In genomic region chr14:93285048-93285447, GRCh38 we compare ENCODE assay signal across 20 cellular contexts. TPM values are rescaled to one million over a fixed set of nuclear protein-coding genes. Genes with fewer than 3 reads are reported as not detected.
DNase-seq lines count a peak whose midpoint lies in the region; ATAC-seq, FAIRE-seq and TF ChIP-seq lines count a peak whose summit lies in the region.
"Had no signal": no experiment of that assay in that cellular context is flagged by ENCODE, and none has a peak within 500 bp of the region (broad histone marks: within the 10 kb centered on the region; RNA-seq: fewer than 3 reads in every experiment).

No MANE protein-coding gene starts in this region.

- RAD21 ChIA-PET in GM12878 (lab: Charles Lee; ENCODE audit: unreplicated experiment) = no interaction called here

- dilution Hi-C loops in IMR-90 (cut with HindIII; ENCODE audit: low sequenced_read_pairs, unreplicated experiment) = no loop called here

- H4K8ac ChIP-seq in IMR-90 (ENCODE audit: low read depth in 2 of 2, low read length in 2 of 2) = no peak overlapping the region

- H3K27ac ChIP-seq in IMR-90 (ENCODE audit: insufficient read depth, low read length) (no peak overlapping the region), GM12878 (ENCODE audit: control insufficient read depth, insufficient read depth) (no peak overlapping the region)
- H3K27ac ChIP-seq: sigmoid colon, WERI-Rb-1 had no signal

- no peak overlapping the region for H2BK15ac ChIP-seq in IMR-90 (ENCODE audit: low read depth, low read length)

- H2BK20ac ChIP-seq in IMR-90 (ENCODE audit: low read depth, low read length) = no peak overlapping the region

- no peak overlapping the region for H4K91ac ChIP-seq in IMR-90 (ENCODE audit: insufficient read depth, low read depth, low read length)

- no peak overlapping the region for H4K5ac ChIP-seq in IMR-90 (ENCODE audit: low read depth, low read length)

- H3K36me3 ChIP-seq in IMR-90 (ENCODE audit: control insufficient read depth, insufficient read depth, low read length) (peaks cover 5% of the 10 kb centered on the region), GM12878 (ENCODE audit: control insufficient read depth in 2 of 2, insufficient read depth in 2 of 2, low read length in 1 of 2) (peaks cover 2 to 4% of the 10 kb centered on the region in 2 experiments; a peak in 3 of 4 replicates), HAP-1 (replicated peaks) (peaks cover 4% of the 10 kb centered on the region; the same call in 1 of the 2 replicates)

- H3K9ac ChIP-seq in IMR-90 (ENCODE audit: low read depth, low read length) (no peak overlapping the region), GM12878 (ENCODE audit: control insufficient read depth, insufficient read depth, low read length) (no peak overlapping the region)

- intact Hi-C loops in IMR-90 (cut with micrococcal nuclease) (no loop called here), GM12878 (cut with micrococcal nuclease; ENCODE audit: unreplicated experiment) (no loop called here)

- TF ChIP-seq RAD21 in IMR-90 (IDR thresholded peaks at IDR 0.05; ENCODE audit: low read length) = no peak
- no peak for TF ChIP-seq RAD21 in GM12878 (IDR thresholded peaks at IDR 0.05; ENCODE audit: insufficient read depth, low read depth, low read length)

- H3K79me1 ChIP-seq in IMR-90 (ENCODE audit: low read depth in 1 of 2, low read length in 2 of 2) = peaks cover 18 to 44% of the 10 kb centered on the region in 2 experiments

- H2AK9ac ChIP-seq in IMR-90 (replicated peaks; ENCODE audit: low read depth, low read length, poor library complexity) = no peak overlapping the region

- in situ Hi-C loops in Caki2 (cut with HindIII; ENCODE audit: low pct_unique_long_range_greater_than_20kb, low sequenced_read_pairs) = no loop called here
- in situ Hi-C loops in IMR-90 (cut with MboI; ENCODE audit: low sequenced_read_pairs) = no loop called here
- in situ Hi-C loops in GM12878 (cut with MboI) = no loop called here
- in situ Hi-C loops in HAP-1 (cut with MboI; ENCODE audit: low sequenced_read_pairs) = no loop called here

- peak; percentile 62 for FAIRE-seq in GM12878 (lab: Jason Lieb, UNC)
- FAIRE-seq: K562 had no signal

- H3K79me2 ChIP-seq in GM12878 (ENCODE audit: control insufficient read depth, insufficient read depth, low read length) = no peaks in the 10 kb centered on the region

- H3K9me3 ChIP-seq in IMR-90 (ENCODE audit: control insufficient read depth, insufficient read depth, low read length) (no peaks in the 10 kb centered on the region), GM12878 (replicated peaks; ENCODE audit: control insufficient read depth, insufficient read depth, low read length) (no peaks in the 10 kb centered on the region), HAP-1 (no peaks in the 10 kb centered on the region)
- H3K9me3 ChIP-seq: BE2C, sigmoid colon had no signal

- H2AK5ac ChIP-seq in IMR-90 (ENCODE audit: low read depth, low read length) = no peak overlapping the region

- no CpG with 5 or more reads among the region's 2 CpGs for WGBS in IMR-90 (ENCODE audit: extremely low coverage in 2 of 2, insufficient read length in 1 of 2), 2 experiments
- 52% methylated on average over 2 of the region's 2 CpGs for WGBS in GM12878 (ENCODE audit: insufficient coverage, insufficient replicate concordance, low lambda C conversion rate, missing lambda C conversion rate)

- no peak overlapping the region for H3K4me3 ChIP-seq in IMR-90 (ENCODE audit: insufficient read depth, low read depth, low read length)
- H3K4me3 ChIP-seq in GM12878 = no peak overlapping the region
- H3K4me3 ChIP-seq in HAP-1 = no peak overlapping the region
- H3K4me3 ChIP-seq: K562, sigmoid colon had no signal

- H3K56ac ChIP-seq in IMR-90 (ENCODE audit: extremely low read depth, insufficient read depth, low read length) = no peak overlapping the region

- SMC1A ChIA-PET in GM12878 (lab: Charles Lee; ENCODE audit: uncharacterized antibody, unreplicated experiment) = interaction anchor here (0.8 to 1.1 kb wide), 2 partner anchors 40 to 256 kb away, joined by 3 to 4 read pairs; no protein-coding TSS in a partner anchor

- ATAC-seq in IMR-90 (ENCODE audit: low read depth) (no peak), GM12878 (peak; percentile 31; the same call in 1 of the 3 replicates)

- H4K20me1 ChIP-seq in IMR-90 (ENCODE audit: insufficient read depth, low read length) (peaks cover 5% of the 10 kb centered on the region; the same call in 1 of the 2 replicates), GM12878 (ENCODE audit: control insufficient read depth, insufficient read depth) (no peaks in the 10 kb centered on the region; the same call in 1 of the 2 replicates)

- CTCF ChIA-PET in IMR-90 (lab: Yijun Ruan, JAX) (no interaction called here), GM12878 (lab: Yijun Ruan, JAX) (no interaction called here)

- H2BK120ac ChIP-seq in IMR-90 (ENCODE audit: low read depth, low read length) = no peak overlapping the region

- peaks cover 6% of the 10 kb centered on the region for H3K4me1 ChIP-seq in IMR-90 (ENCODE audit: control insufficient read depth, insufficient read depth, low read length)
- peaks cover 16% of the 10 kb centered on the region for H3K4me1 ChIP-seq in GM12878 (ENCODE audit: control insufficient read depth, insufficient read depth, low read length)
- 0 out of 2 replicates have a peak, but pooled peaks cover 2% of the 10 kb centered on the region for H3K4me1 ChIP-seq in HAP-1

- TF ChIP-seq CTCF in IMR-90 (conservative IDR thresholded peaks at IDR 0.05; ENCODE audit: low read depth, low read length) = no peak
- no peak for TF ChIP-seq CTCF in GM12878 (IDR thresholded peaks at IDR 0.05 in 2 of 3, conservative IDR thresholded peaks at IDR 0.05 in 1 of 3; ENCODE audit: control insufficient read depth in 2 of 3, extremely low read depth in 1 of 3, insufficient read depth in 1 of 3, low read depth in 3 of 3, low read length in 3 of 3)

- DNase-seq in Caki2 (ENCODE audit: low read depth) (peak; percentile 62), IMR-90 (peak; percentile 31), GM12878 (ENCODE audit: low read depth, low spot score) (no peak), kidney glomerular epithelial cell (lab: John Stamatoyannopoulos, UW) (peak; percentile 48), NAMALWA (ENCODE audit: low spot score) (no peak), HAP-1 (ENCODE audit: low spot score in 2 of 2) (no peak), Kasumi-1 (lab: John Stamatoyannopoulos, UW) (no peak)
- DNase-seq in effector CD8-positive, alpha-beta T cell (lab: John Stamatoyannopoulos, UW) = no peak
- DNase-seq: activated effector memory CD4-positive, alpha-beta T cell treated with anti-CD3 and anti-CD28 coated beads, Interleukin-2, amount 50 U/mL, for 16 hours; BE2C; effector memory CD4-positive, alpha-beta T cell; HCEC 1CT; NCI-H1417 treated with DMSO at 0.1 percent for 48 hours; NCI-H510A; nucleus accumbens; sigmoid colon; stimulated activated CD4-positive, alpha-beta T cell treated with anti-CD3 and anti-CD28 coated beads, Interleukin-4, amount 100 ng/mL, for 24 hours; trophoblast cell; WERI-Rb-1 had no signal

- POLR2A ChIA-PET in IMR-90 (lab: Charles Lee; ENCODE audit: unreplicated experiment) (no interaction called here), GM12878 (lab: Charles Lee) (no interaction called here)

- peaks cover 12% of the 10 kb centered on the region for H3K9me1 ChIP-seq in IMR-90 (ENCODE audit: insufficient read depth, low read length)

- no peak overlapping the region for H3K14ac ChIP-seq in IMR-90 (replicated peaks; ENCODE audit: low read depth, low read length)

- no peak overlapping the region for H3K4me2 ChIP-seq in IMR-90 (ENCODE audit: low read depth, low read length)
- peak overlapping the region; percentile 35; the same call in 1 of the 2 replicates for H3K4me2 ChIP-seq in GM12878 (ENCODE audit: control insufficient read depth, insufficient read depth)

- H3K18ac ChIP-seq in IMR-90 (ENCODE audit: low read depth, low read length) = no peak overlapping the region

- no peak for TF ChIP-seq EP300 in GM12878 (IDR thresholded peaks at IDR 0.05; ENCODE audit: borderline replicate concordance in 1 of 2, control insufficient read depth in 1 of 2, low read depth in 2 of 2, low read length in 2 of 2)

- TF ChIP-seq POLR2A in IMR-90 (IDR thresholded peaks at IDR 0.05; ENCODE audit: low read depth, low read length) = no peak
- TF ChIP-seq POLR2A in GM12878 (IDR thresholded peaks at IDR 0.05; ENCODE audit: low read depth, low read length) = no peak

- no peak overlapping the region for H2BK5ac ChIP-seq in IMR-90 (ENCODE audit: low read depth, low read length, poor library complexity, severe bottlenecking)

- no peak overlapping the region for H3K4ac ChIP-seq in IMR-90 (ENCODE audit: low read depth, low read length)

- H2AFZ ChIP-seq in IMR-90 (replicated peaks; ENCODE audit: low read length, poor library complexity) (no peak overlapping the region), GM12878 (ENCODE audit: control insufficient read depth, low read depth, low read length) (no peak overlapping the region)

- BruUV-seq in IMR-90 (replicated peaks; lab: Mats Ljungman, UMichigan) = no TSS peak
- no TSS peak for BruUV-seq in GM12878 (replicated peaks; lab: Mats Ljungman, UMichigan)

- H3K27me3 ChIP-seq in IMR-90 (ENCODE audit: control insufficient read depth, insufficient read depth, low read length) (no peaks in the 10 kb centered on the region), GM12878 (replicated peaks in 1 of 2; ENCODE audit: control insufficient read depth in 2 of 2, insufficient read depth in 2 of 2, low read length in 1 of 2) (no peaks in the 10 kb centered on the region), HAP-1 (ENCODE audit: low read depth) (no peaks in the 10 kb centered on the region)
- H3K27me3 ChIP-seq: BE2C, sigmoid colon had no signal

- H3K23ac ChIP-seq in IMR-90 (ENCODE audit: low read depth, low read length) = no peak overlapping the region

RNA-seq across cellular contexts. Expression of gene BTBD7, which starts 47.8 kb away (rescaled TPM):
- 11.2 and 12.9 TPM in 2 replicates for total RNA-seq in Caki2 (2014; rRNA removed; shearing (Covaris generic); ENCODE audit: low replicate concordance)
- total RNA-seq in IMR-90 (2012; rRNA removed) (30.5 and 30.6 TPM in 2 replicates), GM12878 (2014; rRNA removed) (9.7 and 10.7 TPM in 2 replicates), GM12878 (2014; rRNA removed; fragmentation: Illumina TruSeq; extraction: Trizol) (11.5 and 12.6 TPM in 2 replicates), GM12878 (2021) (14.1 and 17.0 TPM in 2 replicates)
- polyA plus RNA-seq in IMR-90 (2012; rRNA removed) (11.9 and 12.3 TPM in 2 replicates), GM12878 (2011; rRNA removed) (14.6 and 16.5 TPM in 2 replicates), GM12878 (2014; fragmentation: Illumina TruSeq; extraction: Trizol) (12.7 and 14.3 TPM in 2 replicates), GM12878 (2014; fragmentation: Nextera tagmentation; extraction: Ambion mirVana) (1 to 10 TPM; 3.6 to 6.0 TPM), GM12878 (2014; rRNA removed) (8.8 and 9.4 TPM in 2 replicates), GM12878 (2016; fragmentation: Nextera tagmentation; extraction: Ambion mirVana) (1 to 10 TPM; 6.6 to 8.2 TPM)
- polyA plus RNA-seq in IMR-90 (2012; cell fraction: cytosol; rRNA removed) = 6.0 and 6.6 TPM in 2 replicates
- polyA plus RNA-seq in IMR-90 (2012; cell fraction: nucleus; rRNA removed; ENCODE audit: low replicate concordance) = 10.6 and 22.1 TPM in 2 replicates
- total RNA-seq in GM12878 (2013; cell fraction: nucleolus; rRNA removed) = 51.4 and 54.4 TPM in 2 replicates
- 5.0 TPM for polyA plus RNA-seq in GM12878 (2011; ENCODE audit: low read depth)
- 12.7 and 13.0 TPM in 2 replicates for polyA plus RNA-seq in GM12878 (2011; cell fraction: cytosol; rRNA removed)
- polyA plus RNA-seq in GM12878 (2011; cell fraction: nucleus; rRNA removed) = 11.9 and 13.7 TPM in 2 replicates
- polyA plus RNA-seq in GM12878 (2012) = 6.2 and 6.6 TPM in 2 replicates
- 20.5 and 26.5 TPM in 2 replicates for polyA minus RNA-seq in GM12878 (2011; rRNA and poly(A)+ RNA removed)
- 5.6 and 10.2 TPM in 2 replicates for polyA minus RNA-seq in GM12878 (2011; cell fraction: cytosol; rRNA and poly(A)+ RNA removed)
- 7.5 and 13.9 TPM in 2 replicates for polyA minus RNA-seq in GM12878 (2011; cell fraction: nucleus; rRNA and poly(A)+ RNA removed)

Comparison
In these comparisons a context has a peak if more than half of its experiments do, and no peak if none do; other contexts are left out.
1. DNase-seq: peak in Caki2 (single experiment), IMR-90 (single experiment) and kidney glomerular epithelial cell (single experiment); none in GM12878 (single experiment), NAMALWA (single experiment), effector CD8-positive, alpha-beta T cell (single experiment), HAP-1 (0 of 2) and Kasumi-1 (0 of 2).